Comparison of ENCODE assay signal across 8 cellular contexts in genomic region chr21:46667191-46667734, GRCh38. TPM values are rescaled to one million over a fixed set of nuclear protein-coding genes. Genes with fewer than 3 reads are reported as not detected.
DNase-seq lines count a peak whose midpoint lies in the region; ATAC-seq and TF ChIP-seq lines count a peak whose summit lies in the region.

No MANE protein-coding gene starts in this region.

- DNase-seq in AG10803 (ENCODE audit: low read depth): peak; percentile 9
- DNase-seq in HAP-1 (ENCODE audit: low spot score in 2 of 2): peak; percentile 14 to 57
- DNase-seq in activated B cell treated with CpG ODN at 0.5 μM for 24 hours: no peak
- DNase-seq in foreskin keratinocyte: peak; percentile 35 to 63
- no peak for DNase-seq in progenitor cell of endocrine pancreas (ENCODE audit: low spot score, unreplicated experiment)
- DNase-seq in NAMALWA (ENCODE audit: low spot score): no peak

- H3K4me1 ChIP-seq in HAP-1 (peaks cover 4% of the 10 kb centered on the region; the same call in 1 of the 2 replicates), foreskin keratinocyte (peaks cover 9% of the 10 kb centered on the region)

- H3K36me3 Mint-ChIP-seq in activated B cell treated with CpG ODN at 0.5 μM for 24 hours (ENCODE audit: low read depth): peaks cover 30% of the 10 kb centered on the region
- peaks cover 11% of the 10 kb centered on the region for H3K36me3 Mint-ChIP-seq in progenitor cell of endocrine pancreas (ENCODE audit: insufficient read depth)

- H3K4me1 Mint-ChIP-seq in activated B cell treated with CpG ODN at 0.5 μM for 24 hours: peaks cover 11% of the 10 kb centered on the region
- H3K4me1 Mint-ChIP-seq in progenitor cell of endocrine pancreas (ENCODE audit: low read depth): peaks cover 2% of the 10 kb centered on the region

- in situ Hi-C loops in HAP-1 (cut with MboI; ENCODE audit: low sequenced_read_pairs): no loop called here

- H3K9me3 ChIP-seq in HAP-1: no peaks in the 10 kb centered on the region

- peaks cover 31% of the 10 kb centered on the region for H3K27me3 Mint-ChIP-seq in activated B cell treated with CpG ODN at 0.5 μM for 24 hours
- H3K27me3 Mint-ChIP-seq in progenitor cell of endocrine pancreas: peaks cover 32% of the 10 kb centered on the region

- H3K27ac Mint-ChIP-seq in activated B cell treated with CpG ODN at 0.5 μM for 24 hours (no peak overlapping the region), progenitor cell of endocrine pancreas (no peak overlapping the region)

- ATAC-seq in activated B cell treated with CpG ODN at 0.5 μM for 24 hours (ENCODE audit: low read depth): no peak
- ATAC-seq in foreskin keratinocyte: peak; percentile 50
- ATAC-seq in GM18861 (IDR thresholded peaks at IDR 0.05; ENCODE audit: unreplicated experiment): no peak
- no peak for ATAC-seq in HG03095 (IDR thresholded peaks at IDR 0.05; ENCODE audit: unreplicated experiment)

- H3K27me3 ChIP-seq in HAP-1 (ENCODE audit: low read depth) (no peaks in the 10 kb centered on the region), foreskin keratinocyte (no peaks in the 10 kb centered on the region)

- peaks cover 3% of the 10 kb centered on the region; the same call in 1 of the 2 replicates for H3K36me3 ChIP-seq in HAP-1 (replicated peaks)

- no peaks in the 10 kb centered on the region for H3K9me3 Mint-ChIP-seq in activated B cell treated with CpG ODN at 0.5 μM for 24 hours
- H3K9me3 Mint-ChIP-seq in progenitor cell of endocrine pancreas (ENCODE audit: low read depth): no peaks in the 10 kb centered on the region

- no peak overlapping the region for H3K27ac ChIP-seq in foreskin keratinocyte

- intact Hi-C loops in activated B cell treated with CpG ODN at 0.5 μM for 24 hours (cut with micrococcal nuclease): no loop called here

- no peak for TF ChIP-seq CTCF in AG10803 (conservative IDR thresholded peaks at IDR 0.05; ENCODE audit: low read length)
- no peak for TF ChIP-seq CTCF in activated B cell treated with CpG ODN at 0.5 μM for 24 hours (IDR thresholded peaks at IDR 0.05)
- TF ChIP-seq CTCF in foreskin keratinocyte (conservative IDR thresholded peaks at IDR 0.05): no peak
- TF ChIP-seq CTCF in progenitor cell of endocrine pancreas (IDR thresholded peaks at IDR 0.05; ENCODE audit: unreplicated experiment): no peak

- POLR2A ChIA-PET in activated B cell treated with CpG ODN at 0.5 μM for 24 hours (lab: Charles Lee): no interaction called here

- H3K4me3 Mint-ChIP-seq in activated B cell treated with CpG ODN at 0.5 μM for 24 hours (peak overlapping the region; percentile 74), progenitor cell of endocrine pancreas (ENCODE audit: low read depth) (peak overlapping the region; percentile 75)

- peak overlapping the region; percentile 62 for H3K4me3 ChIP-seq in AG10803 (ENCODE audit: low read length)
- H3K4me3 ChIP-seq in HAP-1: peak overlapping the region; percentile 50

- CTCF ChIA-PET in activated B cell treated with CpG ODN at 0.5 μM for 24 hours (lab: Charles Lee): no interaction called here

RNA-seq across cellular contexts. Expression of gene PRMT2, which starts 31.8 kb away (rescaled TPM):
- total RNA-seq in activated B cell treated with CpG ODN at 0.5 μM for 24 hours: 48.5 and 52.4 TPM in 2 replicates
- total RNA-seq in foreskin keratinocyte: 92.0 and 93.0 TPM in 2 replicates
- 95.3 and 99.5 TPM in 2 replicates for polyA plus RNA-seq in foreskin keratinocyte
- total RNA-seq in progenitor cell of endocrine pancreas: 91.9 and 94.1 TPM in 2 replicates

Comparison
In these comparisons a context has a peak if more than half of its experiments do, and no peak if none do; other contexts are left out.
1. DNase-seq: peak in AG10803 (single experiment), HAP-1 (2 of 2) and foreskin keratinocyte (2 of 2); none in activated B cell treated with CpG ODN at 0.5 μM for 24 hours (single experiment), progenitor cell of endocrine pancreas (single experiment) and NAMALWA (single experiment).